ENCODE assay signal across 15 cellular contexts in the genomic region with DNA sequence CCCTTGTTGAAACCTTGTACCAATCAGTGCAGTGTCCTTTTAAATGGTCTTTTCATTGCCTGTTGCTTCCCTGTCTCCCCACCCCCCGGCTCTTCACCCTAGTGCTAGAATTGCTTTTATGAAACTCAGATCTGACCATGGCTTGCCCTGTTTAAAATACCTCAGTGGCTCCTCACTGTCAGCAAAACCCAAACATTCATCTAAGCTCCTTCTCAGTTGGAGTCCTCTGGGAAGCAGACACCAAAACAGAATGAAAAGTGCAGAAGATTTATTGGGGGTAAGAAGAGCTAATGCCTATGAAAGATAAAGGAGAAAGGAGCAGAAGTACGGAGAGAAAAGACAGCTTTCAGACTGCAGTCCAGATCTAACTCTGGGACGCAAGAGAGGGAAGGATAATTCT. TPM values are rescaled to one million over a fixed set of nuclear protein-coding genes. Genes with fewer than 3 reads are reported as not detected.
DNase-seq lines count a peak whose midpoint lies in the region; ATAC-seq and TF ChIP-seq lines count a peak whose summit lies in the region.
"Had no signal": no experiment of that assay in that cellular context is flagged by ENCODE, and none has a peak within 500 bp of the region (broad histone marks: within the 10 kb centered on the region; RNA-seq: fewer than 3 reads in every experiment).

No MANE protein-coding gene starts in this region.

- H3K27ac ChIP-seq in BLaER1 = 0 out of 2 replicates have a peak overlapping the region, but pooled peaks have one; percentile 10

- peaks cover 85% of the 10 kb centered on the region for H3K4me1 Mint-ChIP-seq in dendritic cell treated with granulocyte-macrophage colony-stimulating factor and Interleukin-4, amounts not matched to agents 40 ng/mL and 50 ng/mL, for 4 days (ENCODE audit: low read depth)
- H3K4me1 Mint-ChIP-seq in natural killer cell treated with Interleukin-12 subunit alpha and Interleukin-12 subunit beta and Interleukin-15 and Interleukin-18, amount 100 ng/mL, for 72 hours (ENCODE audit: low read depth in 2 of 2) = peaks cover 84 to 90% of the 10 kb centered on the region in 2 donors
- H3K4me1 Mint-ChIP-seq in progenitor cell of endocrine pancreas (ENCODE audit: low read depth) = peaks cover 13% of the 10 kb centered on the region

- no peak overlapping the region for H3K9ac ChIP-seq in BLaER1

- H3K27me3 Mint-ChIP-seq in dendritic cell treated with granulocyte-macrophage colony-stimulating factor and Interleukin-4, amounts not matched to agents 40 ng/mL and 50 ng/mL, for 4 days = no peaks in the 10 kb centered on the region
- H3K27me3 Mint-ChIP-seq in natural killer cell treated with Interleukin-12 subunit alpha and Interleukin-12 subunit beta and Interleukin-15 and Interleukin-18, amount 100 ng/mL, for 72 hours = no peaks in the 10 kb centered on the region
- no peaks in the 10 kb centered on the region for H3K27me3 Mint-ChIP-seq in progenitor cell of endocrine pancreas
- H3K27me3 Mint-ChIP-seq: B cell had no signal

- H3K4me3 Mint-ChIP-seq in dendritic cell treated with granulocyte-macrophage colony-stimulating factor and Interleukin-4, amounts not matched to agents 40 ng/mL and 50 ng/mL, for 4 days = no peak overlapping the region
- H3K4me3 Mint-ChIP-seq in natural killer cell treated with Interleukin-12 subunit alpha and Interleukin-12 subunit beta and Interleukin-15 and Interleukin-18, amount 100 ng/mL, for 72 hours = peak overlapping the region; percentile 13
- no peak overlapping the region for H3K4me3 Mint-ChIP-seq in progenitor cell of endocrine pancreas (ENCODE audit: low read depth)
- H3K4me3 Mint-ChIP-seq: activated naive CD4-positive, alpha-beta T cell treated with anti-CD3 and anti-CD28 coated beads for 36 hours; B cell had no signal

- H3K4me1 ChIP-seq in BLaER1 = peaks cover 97% of the 10 kb centered on the region

- no peak overlapping the region for H3K4me3 ChIP-seq in BLaER1

- no peaks in the 10 kb centered on the region for H3K36me3 Mint-ChIP-seq in dendritic cell treated with granulocyte-macrophage colony-stimulating factor and Interleukin-4, amounts not matched to agents 40 ng/mL and 50 ng/mL, for 4 days (ENCODE audit: low read depth)
- peaks cover 24% of the 10 kb centered on the region for H3K36me3 Mint-ChIP-seq in natural killer cell treated with Interleukin-12 subunit alpha and Interleukin-12 subunit beta and Interleukin-15 and Interleukin-18, amount 100 ng/mL, for 72 hours
- H3K36me3 Mint-ChIP-seq in progenitor cell of endocrine pancreas (ENCODE audit: insufficient read depth) = no peaks in the 10 kb centered on the region

- peak overlapping the region; percentile 25 for H3K27ac Mint-ChIP-seq in dendritic cell treated with granulocyte-macrophage colony-stimulating factor and Interleukin-4, amounts not matched to agents 40 ng/mL and 50 ng/mL, for 4 days
- H3K27ac Mint-ChIP-seq in natural killer cell treated with Interleukin-12 subunit alpha and Interleukin-12 subunit beta and Interleukin-15 and Interleukin-18, amount 100 ng/mL, for 72 hours = peak overlapping the region; percentile 83 to 92
- no peak overlapping the region for H3K27ac Mint-ChIP-seq in progenitor cell of endocrine pancreas
- H3K27ac Mint-ChIP-seq: activated naive CD4-positive, alpha-beta T cell treated with anti-CD3 and anti-CD28 coated beads for 36 hours had no signal

- CTCF ChIA-PET in HEK293T (lab: Yijun Ruan, JAX) = no interaction called here

- no peak for TF ChIP-seq CTCF in progenitor cell of endocrine pancreas (IDR thresholded peaks at IDR 0.05; ENCODE audit: unreplicated experiment)

- H4K20me1 ChIP-seq in BLaER1 = no peaks in the 10 kb centered on the region

- no peaks in the 10 kb centered on the region for H3K9me3 Mint-ChIP-seq in dendritic cell treated with granulocyte-macrophage colony-stimulating factor and Interleukin-4, amounts not matched to agents 40 ng/mL and 50 ng/mL, for 4 days
- no peaks in the 10 kb centered on the region for H3K9me3 Mint-ChIP-seq in natural killer cell treated with Interleukin-12 subunit alpha and Interleukin-12 subunit beta and Interleukin-15 and Interleukin-18, amount 100 ng/mL, for 72 hours
- H3K9me3 Mint-ChIP-seq in progenitor cell of endocrine pancreas (ENCODE audit: low read depth) = no peaks in the 10 kb centered on the region
- H3K9me3 Mint-ChIP-seq: activated naive CD4-positive, alpha-beta T cell treated with anti-CD3 and anti-CD28 coated beads for 36 hours had no signal

- intact Hi-C loops in dendritic cell treated with granulocyte-macrophage colony-stimulating factor and Interleukin-4, amounts not matched to agents 40 ng/mL and 50 ng/mL, for 4 days (cut with micrococcal nuclease) = no loop called here

- peaks cover 24% of the 10 kb centered on the region for H3K36me3 ChIP-seq in BLaER1

- H3K4me2 ChIP-seq in BLaER1 = peak overlapping the region; percentile 81; the same call in 1 of the 2 replicates

- DNase-seq in HEK293T (ENCODE audit: extremely low spot score) (no peak), progenitor cell of endocrine pancreas (ENCODE audit: low spot score, unreplicated experiment) (no peak), SW 1271 (lab: John Stamatoyannopoulos, UW) (no peak)
- DNase-seq in natural killer cell treated with Interleukin-12 subunit alpha and Interleukin-12 subunit beta and Interleukin-15 and Interleukin-18, amount 100 ng/mL, for 72 hours (ENCODE audit: low spot score) = no peak
- DNase-seq in stimulated activated naive CD4-positive, alpha-beta T cell (lab: John Stamatoyannopoulos, UW) = no peak
- DNase-seq: activated naive CD4-positive, alpha-beta T cell treated with anti-CD3 and anti-CD28 coated beads for 36 hours; GDM1; Karpas-422; NCI-H1930; NK-92 treated with Interleukin-12 subunit alpha and Interleukin-12 subunit beta, amount 100 ng/mL, for 24 hours had no signal

- POLR2A ChIA-PET in HEK293T (lab: Yijun Ruan, JAX) = no interaction called here

- no peak for ATAC-seq in natural killer cell treated with Interleukin-12 subunit alpha and Interleukin-12 subunit beta and Interleukin-15 and Interleukin-18, amount 100 ng/mL, for 72 hours
- ATAC-seq in GM19324 (IDR thresholded peaks at IDR 0.05; ENCODE audit: low FRiP score, unreplicated experiment) = no peak
- ATAC-seq: activated CD4-positive, CD25-positive, alpha-beta regulatory T cell treated with anti-CD3 and anti-CD28 coated beads, Interleukin-2, amount 50 U/mL, for 24 hours had no signal

- no peaks in the 10 kb centered on the region for H3K27me3 ChIP-seq in BLaER1

- no peaks in the 10 kb centered on the region for H3K9me3 ChIP-seq in BLaER1

TF ChIP-seq in HEK293T, 16 proteins besides CTCF, POLR2A, EP300 and RAD21:
- TF ChIP-seq, protein P1, sequence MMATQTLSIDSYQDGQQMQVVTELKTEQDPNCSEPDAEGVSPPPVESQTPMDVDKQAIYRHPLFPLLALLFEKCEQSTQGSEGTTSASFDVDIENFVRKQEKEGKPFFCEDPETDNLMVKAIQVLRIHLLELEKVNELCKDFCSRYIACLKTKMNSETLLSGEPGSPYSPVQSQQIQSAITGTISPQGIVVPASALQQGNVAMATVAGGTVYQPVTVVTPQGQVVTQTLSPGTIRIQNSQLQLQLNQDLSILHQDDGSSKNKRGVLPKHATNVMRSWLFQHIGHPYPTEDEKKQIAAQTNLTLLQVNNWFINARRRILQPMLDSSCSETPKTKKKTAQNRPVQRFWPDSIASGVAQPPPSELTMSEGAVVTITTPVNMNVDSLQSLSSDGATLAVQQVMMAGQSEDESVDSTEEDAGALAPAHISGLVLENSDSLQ (IDR thresholded peaks at IDR 0.05) = peak; percentile 18; the same call in 1 of the 2 replicates
- no peak for TF ChIP-seq HDGF (IDR thresholded peaks at IDR 0.05; ENCODE audit: borderline replicate concordance)

RNA-seq across cellular contexts. Expression of a gene that starts 56.2 kb away (rescaled TPM):
- 100 to 1,000 TPM; 351 to 512 TPM for total RNA-seq in natural killer cell treated with Interleukin-12 subunit alpha and Interleukin-12 subunit beta and Interleukin-15 and Interleukin-18, amount 100 ng/mL, for 72 hours
- 2.3 and 4.1 TPM in 2 replicates for total RNA-seq in progenitor cell of endocrine pancreas

Comparison
In these comparisons a context has a peak if more than half of its experiments do, and no peak if none do; other contexts are left out.
1. RNA of a gene that starts 56.2 kb away (total RNA-seq): 351 to 512 TPM in natural killer cell treated with Interleukin-12 subunit alpha and Interleukin-12 subunit beta and Interleukin-15 and Interleukin-18, amount 100 ng/mL, for 72 hours; 2.3 to 4.1 TPM in progenitor cell of endocrine pancreas; every median in the first group is over 10 times any median in the second.